Comparison of ENCODE assay signal across 2 cellular contexts in genomic region chr1:52022133-52022532, GRCh38.
TF ChIP-seq lines count a peak whose summit lies in the region.

No MANE protein-coding gene starts in this region.

TF ChIP-seq in IMR-90, 13 proteins besides CTCF, POLR2A, EP300 and RAD21:
- TF ChIP-seq ELK1 (IDR thresholded peaks at IDR 0.05; ENCODE audit: borderline replicate concordance, low read depth, low read length) (no peak), RCOR1 (IDR thresholded peaks at IDR 0.05; ENCODE audit: insufficient replicate concordance, low read length) (no peak), RFX5 (IDR thresholded peaks at IDR 0.05; ENCODE audit: low read depth, low read length) (no peak), SMC3 (IDR thresholded peaks at IDR 0.05; ENCODE audit: low read depth, low read length) (no peak), FOS (IDR thresholded peaks at IDR 0.05; ENCODE audit: low read depth, low read length) (no peak), MXI1 (IDR thresholded peaks at IDR 0.05; ENCODE audit: borderline replicate concordance, low read depth, low read length) (no peak), USF2 (IDR thresholded peaks at IDR 0.05; ENCODE audit: low read depth, low read length) (no peak), MAZ (IDR thresholded peaks at IDR 0.05; ENCODE audit: borderline replicate concordance, low read depth, low read length) (no peak), CHD1 (IDR thresholded peaks at IDR 0.05; ENCODE audit: low read depth, low read length) (no peak), NFE2L2 (IDR thresholded peaks at IDR 0.05; ENCODE audit: low read depth, low read length) (no peak), MAFK (IDR thresholded peaks at IDR 0.05; ENCODE audit: low read depth, low read length) (no peak), CEBPB (IDR thresholded peaks at IDR 0.05; ENCODE audit: low read depth, low read length) (no peak), BHLHE40 (IDR thresholded peaks at IDR 0.05; ENCODE audit: low read depth, low read length) (no peak)

TF ChIP-seq in endothelial cell of umbilical vein, 7 proteins besides CTCF, POLR2A, EP300 and RAD21:
- TF ChIP-seq FOS (IDR thresholded peaks at IDR 0.05; ENCODE audit: borderline replicate concordance, insufficient read depth, low read length) (no peak), MYC (IDR thresholded peaks at IDR 0.05; ENCODE audit: low read depth, low read length) (no peak), EZH2 (IDR thresholded peaks at IDR 0.05; ENCODE audit: borderline replicate concordance, low read depth, low read length, severe bottlenecking) (no peak), JUN (IDR thresholded peaks at IDR 0.05; ENCODE audit: borderline replicate concordance, insufficient read depth, insufficient read length, low read depth) (no peak), POLR2AphosphoS5 (IDR thresholded peaks at IDR 0.05; ENCODE audit: insufficient read depth, low read depth, low read length) (no peak)
TF ChIP-seq in endothelial cell of umbilical vein: peak in this region for 0.
